18 cellular contexts compared by ENCODE assay signal in genomic region chr1:22801347-22801746, GRCh38.
"Had no signal": no experiment of that assay in that cellular context is flagged by ENCODE, and none has a peak within 500 bp of the region (broad histone marks: within the 10 kb centered on the region; RNA-seq: fewer than 3 reads in every experiment).

No MANE protein-coding gene starts in this region.

- H3K27ac Mint-ChIP-seq: activated CD8-positive, alpha-beta T cell treated with anti-CD3 and anti-CD28 coated beads for 36 hours; activated naive CD8-positive, alpha-beta T cell treated with anti-CD3 and anti-CD28 coated beads, Interleukin-2, amount 10 ng/mL, durations not matched to agents 7 days and 5 days had no signal

- H3K9ac ChIP-seq: SK-N-SH had no signal

- H3K9me2 ChIP-seq: SK-N-SH had no signal

- H3K36me3 Mint-ChIP-seq: activated naive CD8-positive, alpha-beta T cell treated with anti-CD3 and anti-CD28 coated beads, Interleukin-2, amount 10 ng/mL, durations not matched to agents 7 days and 5 days had no signal

- H3K4me3 Mint-ChIP-seq: activated CD8-positive, alpha-beta T cell treated with anti-CD3 and anti-CD28 coated beads for 36 hours; activated naive CD8-positive, alpha-beta T cell treated with anti-CD3 and anti-CD28 coated beads, Interleukin-2, amount 10 ng/mL, durations not matched to agents 7 days and 5 days; central memory CD8-positive, alpha-beta T cell had no signal

- ATAC-seq: activated CD8-positive, alpha-beta T cell treated with anti-CD3 and anti-CD28 coated beads for 36 hours; K562; PC-3 had no signal

- H3K4me3 ChIP-seq: K562 had no signal

- H3K27ac ChIP-seq: VCaP had no signal

- H3K4me1 Mint-ChIP-seq: activated naive CD8-positive, alpha-beta T cell treated with anti-CD3 and anti-CD28 coated beads, Interleukin-2, amount 10 ng/mL, durations not matched to agents 7 days and 5 days; central memory CD8-positive, alpha-beta T cell had no signal

- DNase-seq: activated CD4-positive, alpha-beta T cell treated with anti-CD3 and anti-CD28 coated beads for 4 hours; activated CD8-positive, alpha-beta memory T cell treated with anti-CD3 and anti-CD28 coated beads, Interleukin-2, amount 50 U/mL, for 4 hours; activated CD8-positive, alpha-beta T cell treated with anti-CD3 and anti-CD28 coated beads for 36 hours; activated naive CD4-positive, alpha-beta T cell treated with anti-CD3 and anti-CD28 coated beads, Interleukin-2, amount 50 U/mL, for 16 hours; activated naive CD8-positive, alpha-beta T cell treated with anti-CD3 and anti-CD28 coated beads, Interleukin-2, amount 10 ng/mL, durations not matched to agents 7 days and 5 days; aorta; Kasumi-1; NCI-H1048; NCI-H146; NCI-H187 treated with DMSO at 0.1 percent for 48 hours; NCI-H2081 treated with DMSO at 0.1 percent for 48 hours; NCI-H446; PC-3; SK-N-SH; T-helper 1 cell had no signal

- H3K9me3 ChIP-seq: SK-N-SH had no signal

- H3K4me2 ChIP-seq: SK-N-SH had no signal

- H3K9me3 Mint-ChIP-seq: activated CD8-positive, alpha-beta T cell treated with anti-CD3 and anti-CD28 coated beads for 36 hours; activated naive CD8-positive, alpha-beta T cell treated with anti-CD3 and anti-CD28 coated beads, Interleukin-2, amount 10 ng/mL, durations not matched to agents 7 days and 5 days; central memory CD8-positive, alpha-beta T cell had no signal
